In the genomic region with DNA sequence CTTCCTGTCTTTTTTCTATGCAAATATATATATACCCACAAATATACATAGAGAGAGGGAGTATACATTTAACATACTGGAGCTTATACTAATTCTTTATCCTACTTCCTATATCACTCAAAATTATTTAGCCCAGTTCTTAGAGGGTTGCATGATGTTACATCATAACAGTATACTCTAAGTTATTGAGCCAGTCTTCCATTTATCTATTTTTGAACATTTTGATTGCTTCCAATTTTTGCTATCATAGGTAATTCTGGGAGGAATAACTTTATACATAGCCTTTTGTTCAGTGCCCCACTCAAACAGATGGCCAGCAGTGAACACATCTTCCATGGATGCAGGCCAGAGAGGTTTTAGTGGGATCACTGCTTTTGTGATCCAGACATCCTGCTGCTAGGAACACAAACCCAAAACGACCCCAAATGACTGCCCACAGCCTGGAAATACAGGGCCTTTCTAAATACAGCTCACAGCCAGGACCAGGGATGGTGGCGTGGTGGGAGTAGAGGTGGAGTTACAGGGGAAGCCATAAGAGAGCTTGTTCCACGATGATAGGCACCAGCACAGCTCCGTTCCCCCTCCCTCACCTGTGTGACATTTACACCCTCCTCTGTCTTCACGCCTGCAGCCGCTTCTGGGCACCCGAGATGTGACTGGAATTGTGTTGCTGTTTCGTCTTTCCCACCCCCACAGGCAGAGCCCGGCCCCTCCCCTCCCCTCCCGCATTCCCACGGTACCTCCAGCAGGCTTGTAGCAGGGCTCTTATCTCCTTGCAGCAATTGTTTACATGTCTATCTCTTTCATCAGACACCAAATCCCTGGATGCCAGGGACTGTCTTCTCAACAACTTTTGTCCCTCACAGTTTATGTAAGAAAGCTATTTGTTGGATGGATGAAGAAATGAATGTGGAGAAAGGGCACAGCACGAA, we compare ENCODE assay signal across 1 cellular context.
A peak's percentile ranks its signal among the peaks of the same experiment; 100 is the strongest.
TF ChIP-seq lines count a peak whose summit lies in the region.

No MANE protein-coding gene starts in this region.

TF ChIP-seq in K562, 482 proteins besides CTCF, POLR2A, EP300 and RAD21 (continued from another document):
- TF ChIP-seq, protein P1, sequence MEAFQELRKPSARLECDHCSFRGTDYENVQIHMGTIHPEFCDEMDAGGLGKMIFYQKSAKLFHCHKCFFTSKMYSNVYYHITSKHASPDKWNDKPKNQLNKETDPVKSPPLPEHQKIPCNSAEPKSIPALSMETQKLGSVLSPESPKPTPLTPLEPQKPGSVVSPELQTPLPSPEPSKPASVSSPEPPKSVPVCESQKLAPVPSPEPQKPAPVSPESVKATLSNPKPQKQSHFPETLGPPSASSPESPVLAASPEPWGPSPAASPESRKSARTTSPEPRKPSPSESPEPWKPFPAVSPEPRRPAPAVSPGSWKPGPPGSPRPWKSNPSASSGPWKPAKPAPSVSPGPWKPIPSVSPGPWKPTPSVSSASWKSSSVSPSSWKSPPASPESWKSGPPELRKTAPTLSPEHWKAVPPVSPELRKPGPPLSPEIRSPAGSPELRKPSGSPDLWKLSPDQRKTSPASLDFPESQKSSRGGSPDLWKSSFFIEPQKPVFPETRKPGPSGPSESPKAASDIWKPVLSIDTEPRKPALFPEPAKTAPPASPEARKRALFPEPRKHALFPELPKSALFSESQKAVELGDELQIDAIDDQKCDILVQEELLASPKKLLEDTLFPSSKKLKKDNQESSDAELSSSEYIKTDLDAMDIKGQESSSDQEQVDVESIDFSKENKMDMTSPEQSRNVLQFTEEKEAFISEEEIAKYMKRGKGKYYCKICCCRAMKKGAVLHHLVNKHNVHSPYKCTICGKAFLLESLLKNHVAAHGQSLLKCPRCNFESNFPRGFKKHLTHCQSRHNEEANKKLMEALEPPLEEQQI (IDR thresholded peaks at IDR 0.05), result no peak
- TF ChIP-seq SREBF2 (CRISPR knock-in tag; IDR thresholded peaks at IDR 0.05) (no peak), POU5F1 (IDR thresholded peaks at IDR 0.05; ENCODE audit: borderline replicate concordance, low read depth, low read length, partially characterized antibody) (no peak), RBBP5 (IDR thresholded peaks at IDR 0.05; ENCODE audit: borderline replicate concordance, insufficient read depth, low read length, poor library complexity, severe bottlenecking) (no peak), CEBPG (CRISPR knock-in tag; IDR thresholded peaks at IDR 0.05) (peak; percentile 66), CEBPG (tag; conservative IDR thresholded peaks at IDR 0.05 in 1 of 2, IDR thresholded peaks at IDR 0.05 in 1 of 2) (peak; percentile 84 to 93), TSC22D4 (tag; IDR thresholded peaks at IDR 0.05) (no peak), RFX1 (IDR thresholded peaks at IDR 0.05) (no peak), CBX3 (IDR thresholded peaks at IDR 0.05; ENCODE audit: borderline replicate concordance in 1 of 2, low read length in 2 of 2) (no peak), ZEB2 (IDR thresholded peaks at IDR 0.05) (peak; percentile 70), SMAD3 (CRISPR knock-in tag; conservative IDR thresholded peaks at IDR 0.05) (no peak), MCM7 (IDR thresholded peaks at IDR 0.05) (no peak), ZNF384 (IDR thresholded peaks at IDR 0.05; ENCODE audit: low read depth, low read length) (no peak), ZNF24 (IDR thresholded peaks at IDR 0.05) (peak; percentile 86; the same call in 1 of the 2 replicates), CXXC5 (CRISPR knock-in tag; IDR thresholded peaks at IDR 0.05) (peak; percentile 35; the same call in 1 of the 2 replicates), MAZ (CRISPR knock-in tag; conservative IDR thresholded peaks at IDR 0.05 in 1 of 2, IDR thresholded peaks at IDR 0.05 in 1 of 2) (peak in 1 of 2 experiments; percentile 36; a peak in 2 of 4 replicates), FOXP1 (CRISPR knock-in tag; IDR thresholded peaks at IDR 0.05) (no peak), GATAD2A (IDR thresholded peaks at IDR 0.05) (no peak), ELF2 (CRISPR knock-in tag; IDR thresholded peaks at IDR 0.05) (no peak), TFAM (CRISPR knock-in tag; conservative IDR thresholded peaks at IDR 0.05) (no peak), FOXJ2 (tag; IDR thresholded peaks at IDR 0.05) (no peak), ZNF75A (CRISPR knock-in tag; IDR thresholded peaks at IDR 0.05) (no peak)
- TF ChIP-seq, protein P2, sequence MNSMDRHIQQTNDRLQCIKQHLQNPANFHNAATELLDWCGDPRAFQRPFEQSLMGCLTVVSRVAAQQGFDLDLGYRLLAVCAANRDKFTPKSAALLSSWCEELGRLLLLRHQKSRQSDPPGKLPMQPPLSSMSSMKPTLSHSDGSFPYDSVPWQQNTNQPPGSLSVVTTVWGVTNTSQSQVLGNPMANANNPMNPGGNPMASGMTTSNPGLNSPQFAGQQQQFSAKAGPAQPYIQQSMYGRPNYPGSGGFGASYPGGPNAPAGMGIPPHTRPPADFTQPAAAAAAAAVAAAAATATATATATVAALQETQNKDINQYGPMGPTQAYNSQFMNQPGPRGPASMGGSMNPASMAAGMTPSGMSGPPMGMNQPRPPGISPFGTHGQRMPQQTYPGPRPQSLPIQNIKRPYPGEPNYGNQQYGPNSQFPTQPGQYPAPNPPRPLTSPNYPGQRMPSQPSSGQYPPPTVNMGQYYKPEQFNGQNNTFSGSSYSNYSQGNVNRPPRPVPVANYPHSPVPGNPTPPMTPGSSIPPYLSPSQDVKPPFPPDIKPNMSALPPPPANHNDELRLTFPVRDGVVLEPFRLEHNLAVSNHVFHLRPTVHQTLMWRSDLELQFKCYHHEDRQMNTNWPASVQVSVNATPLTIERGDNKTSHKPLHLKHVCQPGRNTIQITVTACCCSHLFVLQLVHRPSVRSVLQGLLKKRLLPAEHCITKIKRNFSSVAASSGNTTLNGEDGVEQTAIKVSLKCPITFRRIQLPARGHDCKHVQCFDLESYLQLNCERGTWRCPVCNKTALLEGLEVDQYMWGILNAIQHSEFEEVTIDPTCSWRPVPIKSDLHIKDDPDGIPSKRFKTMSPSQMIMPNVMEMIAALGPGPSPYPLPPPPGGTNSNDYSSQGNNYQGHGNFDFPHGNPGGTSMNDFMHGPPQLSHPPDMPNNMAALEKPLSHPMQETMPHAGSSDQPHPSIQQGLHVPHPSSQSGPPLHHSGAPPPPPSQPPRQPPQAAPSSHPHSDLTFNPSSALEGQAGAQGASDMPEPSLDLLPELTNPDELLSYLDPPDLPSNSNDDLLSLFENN (IDR thresholded peaks at IDR 0.05; ENCODE audit: low read depth in 2 of 2, low read length in 2 of 2), result 0 out of 4 replicates have a peak, but pooled peaks of 1 of the 2 experiments have one; percentile 49
- TF ChIP-seq, protein P3, sequence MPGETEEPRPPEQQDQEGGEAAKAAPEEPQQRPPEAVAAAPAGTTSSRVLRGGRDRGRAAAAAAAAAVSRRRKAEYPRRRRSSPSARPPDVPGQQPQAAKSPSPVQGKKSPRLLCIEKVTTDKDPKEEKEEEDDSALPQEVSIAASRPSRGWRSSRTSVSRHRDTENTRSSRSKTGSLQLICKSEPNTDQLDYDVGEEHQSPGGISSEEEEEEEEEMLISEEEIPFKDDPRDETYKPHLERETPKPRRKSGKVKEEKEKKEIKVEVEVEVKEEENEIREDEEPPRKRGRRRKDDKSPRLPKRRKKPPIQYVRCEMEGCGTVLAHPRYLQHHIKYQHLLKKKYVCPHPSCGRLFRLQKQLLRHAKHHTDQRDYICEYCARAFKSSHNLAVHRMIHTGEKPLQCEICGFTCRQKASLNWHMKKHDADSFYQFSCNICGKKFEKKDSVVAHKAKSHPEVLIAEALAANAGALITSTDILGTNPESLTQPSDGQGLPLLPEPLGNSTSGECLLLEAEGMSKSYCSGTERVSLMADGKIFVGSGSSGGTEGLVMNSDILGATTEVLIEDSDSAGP (CRISPR knock-in tag; IDR thresholded peaks at IDR 0.05), result no peak
- TF ChIP-seq, protein P4, sequence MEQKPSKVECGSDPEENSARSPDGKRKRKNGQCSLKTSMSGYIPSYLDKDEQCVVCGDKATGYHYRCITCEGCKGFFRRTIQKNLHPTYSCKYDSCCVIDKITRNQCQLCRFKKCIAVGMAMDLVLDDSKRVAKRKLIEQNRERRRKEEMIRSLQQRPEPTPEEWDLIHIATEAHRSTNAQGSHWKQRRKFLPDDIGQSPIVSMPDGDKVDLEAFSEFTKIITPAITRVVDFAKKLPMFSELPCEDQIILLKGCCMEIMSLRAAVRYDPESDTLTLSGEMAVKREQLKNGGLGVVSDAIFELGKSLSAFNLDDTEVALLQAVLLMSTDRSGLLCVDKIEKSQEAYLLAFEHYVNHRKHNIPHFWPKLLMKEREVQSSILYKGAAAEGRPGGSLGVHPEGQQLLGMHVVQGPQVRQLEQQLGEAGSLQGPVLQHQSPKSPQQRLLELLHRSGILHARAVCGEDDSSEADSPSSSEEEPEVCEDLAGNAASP (IDR thresholded peaks at IDR 0.05), result no peak
- TF ChIP-seq, protein P5, sequence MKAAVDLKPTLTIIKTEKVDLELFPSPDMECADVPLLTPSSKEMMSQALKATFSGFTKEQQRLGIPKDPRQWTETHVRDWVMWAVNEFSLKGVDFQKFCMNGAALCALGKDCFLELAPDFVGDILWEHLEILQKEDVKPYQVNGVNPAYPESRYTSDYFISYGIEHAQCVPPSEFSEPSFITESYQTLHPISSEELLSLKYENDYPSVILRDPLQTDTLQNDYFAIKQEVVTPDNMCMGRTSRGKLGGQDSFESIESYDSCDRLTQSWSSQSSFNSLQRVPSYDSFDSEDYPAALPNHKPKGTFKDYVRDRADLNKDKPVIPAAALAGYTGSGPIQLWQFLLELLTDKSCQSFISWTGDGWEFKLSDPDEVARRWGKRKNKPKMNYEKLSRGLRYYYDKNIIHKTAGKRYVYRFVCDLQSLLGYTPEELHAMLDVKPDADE (conservative IDR thresholded peaks at IDR 0.05; ENCODE audit: control insufficient read depth, low read depth, low read length), result no peak
- TF ChIP-seq, protein P6, sequence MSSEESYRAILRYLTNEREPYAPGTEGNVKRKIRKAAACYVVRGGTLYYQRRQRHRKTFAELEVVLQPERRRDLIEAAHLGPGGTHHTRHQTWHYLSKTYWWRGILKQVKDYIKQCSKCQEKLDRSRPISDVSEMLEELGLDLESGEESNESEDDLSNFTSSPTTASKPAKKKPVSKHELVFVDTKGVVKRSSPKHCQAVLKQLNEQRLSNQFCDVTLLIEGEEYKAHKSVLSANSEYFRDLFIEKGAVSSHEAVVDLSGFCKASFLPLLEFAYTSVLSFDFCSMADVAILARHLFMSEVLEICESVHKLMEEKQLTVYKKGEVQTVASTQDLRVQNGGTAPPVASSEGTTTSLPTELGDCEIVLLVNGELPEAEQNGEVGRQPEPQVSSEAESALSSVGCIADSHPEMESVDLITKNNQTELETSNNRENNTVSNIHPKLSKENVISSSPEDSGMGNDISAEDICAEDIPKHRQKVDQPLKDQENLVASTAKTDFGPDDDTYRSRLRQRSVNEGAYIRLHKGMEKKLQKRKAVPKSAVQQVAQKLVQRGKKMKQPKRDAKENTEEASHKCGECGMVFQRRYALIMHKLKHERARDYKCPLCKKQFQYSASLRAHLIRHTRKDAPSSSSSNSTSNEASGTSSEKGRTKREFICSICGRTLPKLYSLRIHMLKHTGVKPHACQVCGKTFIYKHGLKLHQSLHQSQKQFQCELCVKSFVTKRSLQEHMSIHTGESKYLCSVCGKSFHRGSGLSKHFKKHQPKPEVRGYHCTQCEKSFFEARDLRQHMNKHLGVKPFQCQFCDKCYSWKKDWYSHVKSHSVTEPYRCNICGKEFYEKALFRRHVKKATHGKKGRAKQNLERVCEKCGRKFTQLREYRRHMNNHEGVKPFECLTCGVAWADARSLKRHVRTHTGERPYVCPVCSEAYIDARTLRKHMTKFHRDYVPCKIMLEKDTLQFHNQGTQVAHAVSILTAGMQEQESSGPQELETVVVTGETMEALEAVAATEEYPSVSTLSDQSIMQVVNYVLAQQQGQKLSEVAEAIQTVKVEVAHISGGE (CRISPR knock-in tag; IDR thresholded peaks at IDR 0.05), result no peak
